1 cellular context compared by ENCODE assay signal in the genomic region with DNA sequence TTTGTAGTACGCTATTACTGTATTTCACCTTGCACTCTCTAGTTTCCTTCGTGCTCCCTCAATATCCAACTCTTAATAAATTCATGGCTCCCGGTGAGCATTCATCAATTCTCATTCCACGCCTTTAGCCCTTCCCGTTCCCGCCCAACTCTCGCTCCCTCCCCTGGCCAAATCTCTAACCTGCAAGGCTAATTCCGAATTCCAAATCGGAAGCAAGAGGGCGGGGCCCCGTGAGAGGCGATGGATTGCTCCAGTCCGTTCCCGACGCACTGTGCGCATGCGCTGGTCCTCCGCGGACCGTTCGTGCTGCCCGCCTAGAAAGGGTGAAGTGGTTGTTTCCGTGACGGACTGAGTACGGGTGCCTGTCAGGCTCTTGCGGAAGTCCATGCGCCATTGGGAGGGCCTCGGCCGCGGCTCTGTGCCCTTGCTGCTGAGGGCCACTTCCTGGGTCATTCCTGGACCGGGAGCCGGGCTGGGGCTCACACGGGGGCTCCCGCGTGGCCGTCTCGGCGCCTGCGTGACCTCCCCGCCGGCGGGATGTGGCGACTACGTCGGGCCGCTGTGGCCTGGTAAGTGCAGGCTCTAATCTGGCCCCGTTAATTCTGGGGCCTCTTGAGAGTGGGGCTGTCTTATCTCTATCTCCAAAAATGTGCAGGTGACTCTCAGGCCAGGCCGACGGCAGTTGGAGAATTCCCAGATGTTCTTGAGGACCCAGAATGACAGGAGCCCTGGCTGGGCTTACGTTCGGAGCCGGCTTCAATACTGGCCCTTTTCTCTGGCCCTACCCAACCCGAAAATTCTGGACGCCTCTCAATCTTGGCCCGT.
TF ChIP-seq lines count a peak whose summit lies in the region.

A gene with protein sequence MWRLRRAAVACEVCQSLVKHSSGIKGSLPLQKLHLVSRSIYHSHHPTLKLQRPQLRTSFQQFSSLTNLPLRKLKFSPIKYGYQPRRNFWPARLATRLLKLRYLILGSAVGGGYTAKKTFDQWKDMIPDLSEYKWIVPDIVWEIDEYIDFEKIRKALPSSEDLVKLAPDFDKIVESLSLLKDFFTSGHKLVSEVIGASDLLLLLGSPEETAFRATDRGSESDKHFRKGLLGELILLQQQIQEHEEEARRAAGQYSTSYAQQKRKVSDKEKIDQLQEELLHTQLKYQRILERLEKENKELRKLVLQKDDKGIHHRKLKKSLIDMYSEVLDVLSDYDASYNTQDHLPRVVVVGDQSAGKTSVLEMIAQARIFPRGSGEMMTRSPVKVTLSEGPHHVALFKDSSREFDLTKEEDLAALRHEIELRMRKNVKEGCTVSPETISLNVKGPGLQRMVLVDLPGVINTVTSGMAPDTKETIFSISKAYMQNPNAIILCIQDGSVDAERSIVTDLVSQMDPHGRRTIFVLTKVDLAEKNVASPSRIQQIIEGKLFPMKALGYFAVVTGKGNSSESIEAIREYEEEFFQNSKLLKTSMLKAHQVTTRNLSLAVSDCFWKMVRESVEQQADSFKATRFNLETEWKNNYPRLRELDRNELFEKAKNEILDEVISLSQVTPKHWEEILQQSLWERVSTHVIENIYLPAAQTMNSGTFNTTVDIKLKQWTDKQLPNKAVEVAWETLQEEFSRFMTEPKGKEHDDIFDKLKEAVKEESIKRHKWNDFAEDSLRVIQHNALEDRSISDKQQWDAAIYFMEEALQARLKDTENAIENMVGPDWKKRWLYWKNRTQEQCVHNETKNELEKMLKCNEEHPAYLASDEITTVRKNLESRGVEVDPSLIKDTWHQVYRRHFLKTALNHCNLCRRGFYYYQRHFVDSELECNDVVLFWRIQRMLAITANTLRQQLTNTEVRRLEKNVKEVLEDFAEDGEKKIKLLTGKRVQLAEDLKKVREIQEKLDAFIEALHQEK (plus strand): TSS at position 368 of the 825 bp plus-strand sequence. CDS start 170 bp downstream, at position 538.

TF ChIP-seq in K562, 482 proteins besides CTCF, POLR2A, EP300 and RAD21 (continued from another document and continues in another):
- TF ChIP-seq MBD1 (CRISPR knock-in tag; IDR thresholded peaks at IDR 0.05), result no peak
- TF ChIP-seq ZC3H8 (IDR thresholded peaks at IDR 0.05), result no peak
- TF ChIP-seq ZNF121 (CRISPR knock-in tag; conservative IDR thresholded peaks at IDR 0.05), result no peak
- TF ChIP-seq ASH1L (IDR thresholded peaks at IDR 0.05; ENCODE audit: borderline replicate concordance, low read depth, partially characterized antibody), result no peak
- TF ChIP-seq ZBTB11 (CRISPR knock-in tag; IDR thresholded peaks at IDR 0.05), result peak; percentile 93 to 100 (median 99)
- TF ChIP-seq, protein P1, sequence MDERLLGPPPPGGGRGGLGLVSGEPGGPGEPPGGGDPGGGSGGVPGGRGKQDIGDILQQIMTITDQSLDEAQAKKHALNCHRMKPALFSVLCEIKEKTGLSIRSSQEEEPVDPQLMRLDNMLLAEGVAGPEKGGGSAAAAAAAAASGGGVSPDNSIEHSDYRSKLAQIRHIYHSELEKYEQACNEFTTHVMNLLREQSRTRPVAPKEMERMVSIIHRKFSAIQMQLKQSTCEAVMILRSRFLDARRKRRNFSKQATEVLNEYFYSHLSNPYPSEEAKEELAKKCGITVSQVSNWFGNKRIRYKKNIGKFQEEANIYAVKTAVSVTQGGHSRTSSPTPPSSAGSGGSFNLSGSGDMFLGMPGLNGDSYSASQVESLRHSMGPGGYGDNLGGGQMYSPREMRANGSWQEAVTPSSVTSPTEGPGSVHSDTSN (CRISPR knock-in tag; IDR thresholded peaks at IDR 0.05; ENCODE audit: low read depth), result no peak
- TF ChIP-seq, protein P1 (tag; conservative IDR thresholded peaks at IDR 0.05; ENCODE audit: low read depth), result peak; percentile 57
- TF ChIP-seq FUS (optimal IDR thresholded peaks at IDR 0.05; ENCODE audit: low read depth, low read length), result no peak
- no peak for TF ChIP-seq NFYB (IDR thresholded peaks at IDR 0.05; ENCODE audit: extremely low read depth, insufficient read length)
- no peak for TF ChIP-seq NFATC3 (IDR thresholded peaks at IDR 0.05)
- peak; percentile 81 for TF ChIP-seq CBX5 (IDR thresholded peaks at IDR 0.05; ENCODE audit: borderline replicate concordance, low read depth)
- peak; percentile 98 for TF ChIP-seq ESRRA (IDR thresholded peaks at IDR 0.05; ENCODE audit: borderline replicate concordance, low read depth)
- peak; percentile 74 for TF ChIP-seq SETDB1 (IDR thresholded peaks at IDR 0.05; ENCODE audit: low read length)
- TF ChIP-seq TBL1XR1 (IDR thresholded peaks at IDR 0.05; ENCODE audit: low read length in 2 of 2), result peak in 1 of 2 experiments; percentile 52; a peak in 1 of 4 replicates
- TF ChIP-seq, protein P2, sequence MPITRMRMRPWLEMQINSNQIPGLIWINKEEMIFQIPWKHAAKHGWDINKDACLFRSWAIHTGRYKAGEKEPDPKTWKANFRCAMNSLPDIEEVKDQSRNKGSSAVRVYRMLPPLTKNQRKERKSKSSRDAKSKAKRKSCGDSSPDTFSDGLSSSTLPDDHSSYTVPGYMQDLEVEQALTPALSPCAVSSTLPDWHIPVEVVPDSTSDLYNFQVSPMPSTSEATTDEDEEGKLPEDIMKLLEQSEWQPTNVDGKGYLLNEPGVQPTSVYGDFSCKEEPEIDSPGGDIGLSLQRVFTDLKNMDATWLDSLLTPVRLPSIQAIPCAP (CRISPR knock-in tag; IDR thresholded peaks at IDR 0.05; ENCODE audit: borderline replicate concordance), result no peak
- TF ChIP-seq, protein P3, sequence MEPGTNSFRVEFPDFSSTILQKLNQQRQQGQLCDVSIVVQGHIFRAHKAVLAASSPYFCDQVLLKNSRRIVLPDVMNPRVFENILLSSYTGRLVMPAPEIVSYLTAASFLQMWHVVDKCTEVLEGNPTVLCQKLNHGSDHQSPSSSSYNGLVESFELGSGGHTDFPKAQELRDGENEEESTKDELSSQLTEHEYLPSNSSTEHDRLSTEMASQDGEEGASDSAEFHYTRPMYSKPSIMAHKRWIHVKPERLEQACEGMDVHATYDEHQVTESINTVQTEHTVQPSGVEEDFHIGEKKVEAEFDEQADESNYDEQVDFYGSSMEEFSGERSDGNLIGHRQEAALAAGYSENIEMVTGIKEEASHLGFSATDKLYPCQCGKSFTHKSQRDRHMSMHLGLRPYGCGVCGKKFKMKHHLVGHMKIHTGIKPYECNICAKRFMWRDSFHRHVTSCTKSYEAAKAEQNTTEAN (CRISPR knock-in tag; IDR thresholded peaks at IDR 0.05), result no peak
- peak; percentile 99 for TF ChIP-seq MTA3 (IDR thresholded peaks at IDR 0.05; ENCODE audit: borderline replicate concordance)
- TF ChIP-seq DMBX1 (CRISPR knock-in tag; IDR thresholded peaks at IDR 0.05; ENCODE audit: borderline replicate concordance), result 0 out of 2 replicates have a peak, but pooled peaks have one; percentile 19
- TF ChIP-seq CAMTA2 (CRISPR knock-in tag; conservative IDR thresholded peaks at IDR 0.05), result 0 out of 2 replicates have a peak, but pooled peaks have one; percentile 57
- peak; percentile 19 for TF ChIP-seq SMAD1 (IDR thresholded peaks at IDR 0.05; ENCODE audit: low read depth, low read length, partially characterized antibody)
- TF ChIP-seq EP400 (IDR thresholded peaks at IDR 0.05), result peak; percentile 95
- no peak for TF ChIP-seq HSF4 (CRISPR knock-in tag; IDR thresholded peaks at IDR 0.05; ENCODE audit: borderline replicate concordance)
- TF ChIP-seq ZSCAN29 (IDR thresholded peaks at IDR 0.05), result peak; percentile 91
- peak; percentile 50 to 65 for TF ChIP-seq KDM1A (IDR thresholded peaks at IDR 0.05)
- no peak for TF ChIP-seq GATA2 (CRISPR knock-in tag; IDR thresholded peaks at IDR 0.05)
- TF ChIP-seq ZKSCAN1 (IDR thresholded peaks at IDR 0.05; ENCODE audit: low read depth, low read length), result peak; percentile 52
- TF ChIP-seq RFX5 (IDR thresholded peaks at IDR 0.05; ENCODE audit: low read depth, low read length), result no peak
- TF ChIP-seq HDAC6 (IDR thresholded peaks at IDR 0.05; ENCODE audit: low read depth, low read length), result no peak
- TF ChIP-seq MCM3 (IDR thresholded peaks at IDR 0.05), result no peak
- no peak for TF ChIP-seq FOXK1 (CRISPR knock-in tag; IDR thresholded peaks at IDR 0.05; ENCODE audit: borderline replicate concordance)
- TF ChIP-seq ZNF253 (CRISPR knock-in tag; conservative IDR thresholded peaks at IDR 0.05), result no peak
- peak; percentile 66 for TF ChIP-seq BHLHE40 (IDR thresholded peaks at IDR 0.05; ENCODE audit: low read length)
- TF ChIP-seq E2F3 (CRISPR knock-in tag; IDR thresholded peaks at IDR 0.05), result peak; percentile 68; the same call in 1 of the 2 replicates
- 0 out of 2 replicates have a peak, but pooled peaks have one; percentile 52 for TF ChIP-seq OTX1 (CRISPR knock-in tag; IDR thresholded peaks at IDR 0.05)
- no peak for TF ChIP-seq XRCC4 (IDR thresholded peaks at IDR 0.05; ENCODE audit: extremely low read depth, insufficient read depth, insufficient read length)
- TF ChIP-seq POLR2B (IDR thresholded peaks at IDR 0.05; ENCODE audit: low read depth, partially characterized antibody), result peak; percentile 70
- TF ChIP-seq ATF2 (CRISPR knock-in tag; IDR thresholded peaks at IDR 0.05), result 0 out of 2 replicates have a peak, but pooled peaks have one; percentile 18
- peak; percentile 36 for TF ChIP-seq USF1 (CRISPR knock-in tag; IDR thresholded peaks at IDR 0.05)
- peak; percentile 45 for TF ChIP-seq TEAD4 (IDR thresholded peaks at IDR 0.05; ENCODE audit: low read length)
- TF ChIP-seq TEAD4 (CRISPR knock-in tag; IDR thresholded peaks at IDR 0.05; ENCODE audit: borderline replicate concordance), result no peak
- TF ChIP-seq, protein P4, sequence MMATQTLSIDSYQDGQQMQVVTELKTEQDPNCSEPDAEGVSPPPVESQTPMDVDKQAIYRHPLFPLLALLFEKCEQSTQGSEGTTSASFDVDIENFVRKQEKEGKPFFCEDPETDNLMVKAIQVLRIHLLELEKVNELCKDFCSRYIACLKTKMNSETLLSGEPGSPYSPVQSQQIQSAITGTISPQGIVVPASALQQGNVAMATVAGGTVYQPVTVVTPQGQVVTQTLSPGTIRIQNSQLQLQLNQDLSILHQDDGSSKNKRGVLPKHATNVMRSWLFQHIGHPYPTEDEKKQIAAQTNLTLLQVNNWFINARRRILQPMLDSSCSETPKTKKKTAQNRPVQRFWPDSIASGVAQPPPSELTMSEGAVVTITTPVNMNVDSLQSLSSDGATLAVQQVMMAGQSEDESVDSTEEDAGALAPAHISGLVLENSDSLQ (IDR thresholded peaks at IDR 0.05), result peak; percentile 73
- TF ChIP-seq SP1 (CRISPR knock-in tag; IDR thresholded peaks at IDR 0.05), result peak; percentile 84
- TF ChIP-seq KDM5B (IDR thresholded peaks at IDR 0.05; ENCODE audit: insufficient replicate concordance, low read depth, low read length), result peak; percentile 72
- peak; percentile 98 for TF ChIP-seq GABPB1 (CRISPR knock-in tag; IDR thresholded peaks at IDR 0.05)
- peak; percentile 12; the same call in 1 of the 2 replicates for TF ChIP-seq CBFA2T2 (conservative IDR thresholded peaks at IDR 0.05)
- TF ChIP-seq ZBTB17 (CRISPR knock-in tag; IDR thresholded peaks at IDR 0.05), result peak; percentile 69; the same call in 1 of the 2 replicates
